ENCODE assay signal across 8 cellular contexts in the genomic region with DNA sequence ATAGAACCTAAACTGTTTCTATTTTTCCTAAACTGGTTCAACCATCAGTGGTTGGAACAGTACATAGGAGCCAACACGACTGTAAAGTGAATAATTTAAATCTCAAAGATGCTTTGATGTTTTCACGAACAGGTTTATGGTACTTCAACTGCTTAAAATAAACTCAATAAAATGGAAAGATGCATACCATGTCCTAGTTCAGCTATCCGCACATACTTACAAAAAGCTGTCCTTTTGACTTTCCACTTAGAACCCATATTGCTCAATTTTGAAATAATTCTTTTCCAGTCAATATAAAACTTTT. TPM values are rescaled to one million over a fixed set of nuclear protein-coding genes. Genes with fewer than 3 reads are reported as not detected.
DNase-seq lines count a peak whose midpoint lies in the region; ATAC-seq and TF ChIP-seq lines count a peak whose summit lies in the region.

No MANE protein-coding gene starts in this region.

- peak overlapping the region; percentile 97 for H3K4me2 ChIP-seq in GM23248 (ENCODE audit: unreplicated experiment)

- in situ Hi-C loops in GM23248 (cut with MboI) = loop anchor here (10.0 kb wide), 1 partner anchor 163 kb away; no protein-coding TSS in a partner anchor

- peak overlapping the region; percentile 92 for H3K9ac ChIP-seq in GM23248

- peak overlapping the region; percentile 91 for H3K27ac ChIP-seq in GM23248
- H3K27ac ChIP-seq in RWPE2 (ENCODE audit: poor library complexity, severe bottlenecking) = peak overlapping the region; percentile 59
- H3K27ac ChIP-seq in skin epidermis = peak overlapping the region in 20 of 21 experiments; percentile 88 to 99 (median 97)

- H3K27me3 ChIP-seq in GM23248 (replicated peaks; ENCODE audit: insufficient read depth) (no peaks in the 10 kb centered on the region), RWPE2 (ENCODE audit: insufficient read depth, poor library complexity, severe bottlenecking) (no peaks in the 10 kb centered on the region)

- no peaks in the 10 kb centered on the region for H4K20me1 ChIP-seq in GM23248 (ENCODE audit: insufficient read depth)

- peak overlapping the region; percentile 98 for H2AFZ ChIP-seq in GM23248

- WGBS in GM23248 (ENCODE audit: low coverage in 1 of 2, low lambda C conversion rate in 2 of 2, missing lambda C conversion rate in 2 of 2), 2 experiments = 1% methylated on average over 3 of the region's 3 CpGs

- H3K36me3 ChIP-seq in GM23248 (ENCODE audit: low read depth) (no peaks in the 10 kb centered on the region), RWPE2 (ENCODE audit: low read depth) (no peaks in the 10 kb centered on the region)

- TF ChIP-seq CTCF in RWPE2 (IDR thresholded peaks at IDR 0.05; ENCODE audit: poor library complexity, severe bottlenecking) (no peak), fibroblast of the aortic adventitia (IDR thresholded peaks at IDR 0.05; ENCODE audit: insufficient read depth, low read length) (no peak)

- H3K9me3 ChIP-seq in GM23248 (ENCODE audit: low read depth) = no peaks in the 10 kb centered on the region
- no peaks in the 10 kb centered on the region for H3K9me3 ChIP-seq in RWPE2 (ENCODE audit: severe bottlenecking)

- H3K79me2 ChIP-seq in GM23248 (ENCODE audit: insufficient read depth) = peaks cover 49% of the 10 kb centered on the region

- H3K4me3 ChIP-seq in GM23248 = peak overlapping the region; percentile 84
- peak overlapping the region; percentile 71 for H3K4me3 ChIP-seq in RWPE2 (ENCODE audit: severe bottlenecking)
- peak overlapping the region; percentile 98 for H3K4me3 ChIP-seq in fibroblast of the aortic adventitia (ENCODE audit: low read depth, low read length)
- H3K4me3 ChIP-seq in skin epidermis = peak overlapping the region; percentile 69 to 93 (median 89)

- no peak for ATAC-seq in RWPE2 (ENCODE audit: low read depth)
- no peak for ATAC-seq in sciatic nerve

- intact Hi-C loops in sciatic nerve (cut with DNase I) = loop anchor here (10.0 kb wide), 1 partner anchor 163 kb away; no protein-coding TSS in a partner anchor

- H3K4me1 ChIP-seq in GM23248 (ENCODE audit: insufficient read depth) (peaks cover 12% of the 10 kb centered on the region), RWPE2 (ENCODE audit: insufficient read depth, poor library complexity, severe bottlenecking) (no peaks in the 10 kb centered on the region)

- H3F3A ChIP-seq in GM23248 (ENCODE audit: insufficient read depth) = peaks cover 17% of the 10 kb centered on the region

- no peaks in the 10 kb centered on the region for H3K9me2 ChIP-seq in GM23248 (ENCODE audit: insufficient read depth)

- no peak for DNase-seq in GM23248
- no peak for DNase-seq in RWPE2 (ENCODE audit: low spot score)
- DNase-seq in fibroblast of the aortic adventitia (ENCODE audit: low read depth) = no peak
- DNase-seq in NCI-H187 (lab: John Stamatoyannopoulos, UW) = no peak
- no peak for DNase-seq in sciatic nerve (ENCODE audit: low spot score)
- DNase-seq in activated effector memory CD4-positive, alpha-beta T cell treated with anti-CD3 and anti-CD28 coated beads, Interleukin-2, amount 50 U/mL, for 16 hours = no peak
- DNase-seq in COLO829 (ENCODE audit: low spot score) = no peak

RNA-seq across cellular contexts. Expression of gene CMTM6, which starts 0.9 kb away (rescaled TPM):
- 91.7 and 104 TPM in 2 replicates for total RNA-seq in GM23248 (2014; rRNA removed; shearing (Covaris generic))
- polyA plus RNA-seq in GM23248 (2016; fragmentation: Nextera tagmentation; extraction: Ambion mirVana) = 78.6 and 82.9 TPM in 2 replicates
- total RNA-seq in fibroblast of the aortic adventitia (ENCODE audit: low replicate concordance) (43.1 and 81.4 TPM in 2 replicates), sciatic nerve (51.2 TPM)
